ENCODE assay signal across 8 cellular contexts in the genomic region with DNA sequence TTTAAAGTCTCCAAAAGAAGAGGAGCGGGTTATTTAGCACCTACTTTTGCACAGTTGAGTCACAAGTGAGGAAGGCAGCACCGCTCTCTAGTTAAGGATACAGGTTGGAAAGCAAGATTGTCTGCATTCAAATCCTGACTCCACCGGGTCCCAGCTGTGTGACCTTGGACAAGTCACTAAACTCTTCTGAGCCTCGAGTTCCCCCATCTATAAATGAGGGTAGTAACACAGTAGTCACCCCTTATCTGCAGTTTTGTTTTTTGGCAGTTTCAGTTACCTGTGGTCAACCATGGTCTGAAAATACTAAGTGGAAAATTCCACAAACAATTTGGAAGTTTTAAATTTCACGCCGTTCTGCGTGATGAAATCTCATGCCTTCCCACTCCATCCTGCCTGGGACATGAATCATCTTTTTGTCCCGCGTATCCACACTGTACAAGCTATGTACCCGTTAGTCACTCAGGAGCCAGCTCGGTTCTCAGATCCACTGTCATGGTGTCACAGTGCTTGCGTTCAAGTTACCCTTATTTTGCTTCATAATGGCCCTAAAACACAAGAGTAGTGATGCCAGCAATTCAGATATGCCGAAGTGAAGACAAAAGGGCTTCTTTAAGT. TPM values are rescaled to one million over a fixed set of nuclear protein-coding genes. Genes with fewer than 3 reads are reported as not detected.
DNase-seq lines count a peak whose midpoint lies in the region; ATAC-seq, FAIRE-seq and TF ChIP-seq lines count a peak whose summit lies in the region.
"Had no signal": no experiment of that assay in that cellular context is flagged by ENCODE, and none has a peak within 500 bp of the region (broad histone marks: within the 10 kb centered on the region; RNA-seq: fewer than 3 reads in every experiment).

No MANE protein-coding gene starts in this region.

- intact Hi-C loops in kidney (cut with DNase I): no loop called here

- H3K9ac ChIP-seq in kidney (ENCODE audit: low read length in 2 of 2): no peak overlapping the region

- no peak for FAIRE-seq in kidney (lab: Jason Lieb, UNC)

- peak overlapping the region; percentile 72 for H3K27ac Mint-ChIP-seq in activated naive CD8-positive, alpha-beta T cell treated with anti-CD3 and anti-CD28 coated beads for 36 hours
- peak overlapping the region; percentile 86 for H3K27ac Mint-ChIP-seq in stimulated activated naive CD8-positive, alpha-beta T cell treated with anti-CD3 and anti-CD28 coated beads, Interleukin-15, Interleukin-2, amounts not matched to agents 100 ng/mL and 50 ng/mL, for 24 hours

- no peaks in the 10 kb centered on the region for H3K36me3 ChIP-seq in kidney (ENCODE audit: control insufficient read depth in 1 of 2, insufficient read depth in 2 of 2, low read length in 2 of 2)
- H3K36me3 ChIP-seq: WERI-Rb-1 had no signal

- TF ChIP-seq CTCF in kidney (IDR thresholded peaks at IDR 0.05; ENCODE audit: borderline replicate concordance, extremely low read depth, insufficient read depth): no peak

- no peak for ATAC-seq in HG02571 (IDR thresholded peaks at IDR 0.05; ENCODE audit: unreplicated experiment)

- H3K27me3 Mint-ChIP-seq in activated naive CD8-positive, alpha-beta T cell treated with anti-CD3 and anti-CD28 coated beads for 36 hours: no peaks in the 10 kb centered on the region
- H3K27me3 Mint-ChIP-seq in stimulated activated naive CD8-positive, alpha-beta T cell treated with anti-CD3 and anti-CD28 coated beads, Interleukin-15, Interleukin-2, amounts not matched to agents 100 ng/mL and 50 ng/mL, for 24 hours: no peaks in the 10 kb centered on the region

- H3K9me3 Mint-ChIP-seq in activated naive CD8-positive, alpha-beta T cell treated with anti-CD3 and anti-CD28 coated beads for 36 hours: no peaks in the 10 kb centered on the region
- no peaks in the 10 kb centered on the region for H3K9me3 Mint-ChIP-seq in stimulated activated naive CD8-positive, alpha-beta T cell treated with anti-CD3 and anti-CD28 coated beads, Interleukin-15, Interleukin-2, amounts not matched to agents 100 ng/mL and 50 ng/mL, for 24 hours

- peaks cover 46 to 54% of the 10 kb centered on the region in 2 donors for H3K4me1 ChIP-seq in kidney (ENCODE audit: control insufficient read depth in 1 of 2, insufficient read depth in 1 of 2, low read depth in 1 of 2, low read length in 2 of 2)

- peaks cover 34% of the 10 kb centered on the region for H3K36me3 Mint-ChIP-seq in activated naive CD8-positive, alpha-beta T cell treated with anti-CD3 and anti-CD28 coated beads for 36 hours
- H3K36me3 Mint-ChIP-seq in stimulated activated naive CD8-positive, alpha-beta T cell treated with anti-CD3 and anti-CD28 coated beads, Interleukin-15, Interleukin-2, amounts not matched to agents 100 ng/mL and 50 ng/mL, for 24 hours (ENCODE audit: low read depth): peaks cover 50% of the 10 kb centered on the region

- peaks cover 81% of the 10 kb centered on the region for H3K4me1 Mint-ChIP-seq in activated naive CD8-positive, alpha-beta T cell treated with anti-CD3 and anti-CD28 coated beads for 36 hours
- peaks cover 89% of the 10 kb centered on the region for H3K4me1 Mint-ChIP-seq in stimulated activated naive CD8-positive, alpha-beta T cell treated with anti-CD3 and anti-CD28 coated beads, Interleukin-15, Interleukin-2, amounts not matched to agents 100 ng/mL and 50 ng/mL, for 24 hours (ENCODE audit: low read depth)

- H3K9me3 ChIP-seq in kidney (ENCODE audit: control insufficient read depth in 1 of 2, low read length in 2 of 2): no peaks in the 10 kb centered on the region

- DNase-seq in LHCN-M2 (ENCODE audit: low read depth): peak; percentile 72
- DNase-seq in activated naive CD8-positive, alpha-beta T cell treated with anti-CD3 and anti-CD28 coated beads for 36 hours: no peak
- DNase-seq in kidney: no peak
- no peak for DNase-seq in NCI-H2171 treated with DMSO at 0.1 percent for 48 hours (lab: John Stamatoyannopoulos, UW)
- no peak for DNase-seq in NCI-H1930 (lab: John Stamatoyannopoulos, UW)
- DNase-seq: WERI-Rb-1 had no signal

- H3K4me3 Mint-ChIP-seq in activated naive CD8-positive, alpha-beta T cell treated with anti-CD3 and anti-CD28 coated beads for 36 hours: peak overlapping the region; percentile 42
- peak overlapping the region; percentile 47 for H3K4me3 Mint-ChIP-seq in stimulated activated naive CD8-positive, alpha-beta T cell treated with anti-CD3 and anti-CD28 coated beads, Interleukin-15, Interleukin-2, amounts not matched to agents 100 ng/mL and 50 ng/mL, for 24 hours

- no peak overlapping the region for H3K4me3 ChIP-seq in kidney (ENCODE audit: low read length in 2 of 2)

- peak overlapping the region; percentile 38 to 68 for H3K27ac ChIP-seq in kidney (ENCODE audit: low read depth in 2 of 2, low read length in 2 of 2)
- H3K27ac ChIP-seq: WERI-Rb-1 had no signal

RNA-seq across cellular contexts. Expression of a gene that starts 49.4 kb away (rescaled TPM):
- total RNA-seq in LHCN-M2 (2014; rRNA removed) (97.1 and 134 TPM in 2 replicates), kidney (265 TPM)
- 454 TPM for polyA plus RNA-seq in LHCN-M2 (2012)
- 100 to 1,000 TPM; 324 to 332 TPM for total RNA-seq in activated naive CD8-positive, alpha-beta T cell treated with anti-CD3 and anti-CD28 coated beads for 36 hours
- polyA plus RNA-seq in kidney (ENCODE audit: insufficient read depth, low read depth, low replicate concordance): 253 TPM
